ENCODE assay signal across 9 cellular contexts in the genomic region with DNA sequence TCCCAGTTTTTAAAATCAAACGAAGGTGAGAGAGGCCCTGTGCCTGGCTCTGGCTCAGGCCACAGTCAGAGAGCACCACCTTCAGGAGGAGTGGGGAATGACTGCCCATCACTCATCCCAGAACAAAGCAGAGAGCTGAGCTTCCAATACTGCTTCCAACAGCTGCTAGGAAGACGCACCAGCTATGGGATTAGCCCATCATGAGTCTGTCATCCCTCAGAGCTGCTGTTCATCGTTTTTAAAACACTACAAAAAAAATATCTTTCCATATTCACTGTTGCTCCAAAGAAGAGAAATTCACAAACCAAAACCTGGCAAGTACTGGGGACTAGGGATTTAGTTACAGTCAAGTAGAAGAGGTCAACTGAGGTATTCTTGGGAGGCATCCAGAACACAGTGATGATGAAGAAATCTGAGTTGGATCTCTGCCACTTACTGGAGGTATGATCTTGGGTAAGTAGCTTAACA.
DNase-seq lines count a peak whose midpoint lies in the region; ATAC-seq lines count a peak whose summit lies in the region.
"Had no signal": no experiment of that assay in that cellular context is flagged by ENCODE, and none has a peak within 500 bp of the region (broad histone marks: within the 10 kb centered on the region; RNA-seq: fewer than 3 reads in every experiment).

No MANE protein-coding gene starts in this region.

- peak; percentile 52 for ATAC-seq in GM18870 (IDR thresholded peaks at IDR 0.05; ENCODE audit: unreplicated experiment)
- no peak for ATAC-seq in HG03196 (IDR thresholded peaks at IDR 0.05; ENCODE audit: unreplicated experiment)

- peak in 11 of 14 donors; percentile 5 to 48 (median 17) for DNase-seq in C1 segment of cervical spinal cord (lab: John Stamatoyannopoulos, UW)
- peak; percentile 60 for DNase-seq in HuH-7 (ENCODE audit: low spot score)
- DNase-seq in RPMI7951 (ENCODE audit: low read depth) = peak; percentile 75
- DNase-seq in caudate nucleus (lab: John Stamatoyannopoulos, UW) = peak in 52 of 61 donors; percentile 5 to 83 (median 38)
- peak; percentile 80 for DNase-seq in islet precursor cell
- peak in 2 of 3 donors; percentile 8 to 17 for DNase-seq in stimulated activated CD4-positive, alpha-beta T cell treated with anti-CD3 and anti-CD28 coated beads, Interleukin-12 subunit alpha, Interleukin-12 subunit beta, amount 100 ng/mL, for 48 hours (ENCODE audit: low read depth in 2 of 3, low spot score in 1 of 3)
- DNase-seq: naive B cell had no signal

- H3K27ac ChIP-seq in caudate nucleus (ENCODE audit: low read depth, low read length) = no peak overlapping the region

Comparison
In these comparisons a context has a peak if more than half of its experiments do, and no peak if none do; other contexts are left out.
1. DNase-seq: peak in every context shown above with its lines; median percentile 80 in islet precursor cell; 75 in RPMI7951; 60 in HuH-7; 38 in caudate nucleus; 17 in C1 segment of cervical spinal cord; 12 in stimulated activated CD4-positive, alpha-beta T cell treated with anti-CD3 and anti-CD28 coated beads, Interleukin-12 subunit alpha, Interleukin-12 subunit beta, amount 100 ng/mL, for 48 hours.